8 cellular contexts compared by ENCODE assay signal in the genomic region with DNA sequence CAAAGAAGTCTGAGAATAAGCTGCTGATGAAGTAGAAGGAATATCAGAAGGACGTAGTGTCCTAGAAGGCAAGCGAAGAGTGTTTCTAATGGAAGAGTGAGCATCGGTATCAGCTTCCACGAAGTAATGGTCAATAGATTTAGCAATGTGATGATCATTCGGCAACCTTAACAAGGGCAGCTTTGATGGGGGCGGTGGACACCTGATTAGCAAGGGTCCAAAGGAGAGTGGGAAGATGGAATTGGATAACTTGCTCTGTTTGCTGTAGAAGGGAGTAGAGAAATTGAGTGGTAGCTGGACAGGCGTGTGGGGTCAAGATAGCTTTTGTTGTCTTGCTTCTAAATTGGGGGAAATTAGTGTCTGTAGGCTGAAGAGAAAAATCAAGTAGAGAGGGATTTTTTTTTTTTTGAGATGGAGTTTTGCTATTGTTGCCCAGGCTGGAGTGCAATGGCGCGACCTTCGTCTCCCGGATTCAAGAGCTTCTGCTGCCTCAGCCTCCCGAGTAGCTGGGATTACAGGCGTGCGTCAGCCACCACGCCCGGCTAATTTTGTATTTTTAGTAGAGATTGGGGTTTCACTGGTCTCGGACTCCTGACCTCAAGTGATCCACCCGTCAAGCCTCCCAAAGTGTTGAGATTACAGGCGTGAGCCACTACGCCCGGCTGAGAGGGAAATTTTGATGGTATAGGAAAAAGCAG. TPM values are rescaled to one million over a fixed set of nuclear protein-coding genes. Genes with fewer than 3 reads are reported as not detected.
DNase-seq lines count a peak whose midpoint lies in the region; ATAC-seq and TF ChIP-seq lines count a peak whose summit lies in the region.
"Had no signal": no experiment of that assay in that cellular context is flagged by ENCODE, and none has a peak within 500 bp of the region (broad histone marks: within the 10 kb centered on the region; RNA-seq: fewer than 3 reads in every experiment).

No MANE protein-coding gene starts in this region.

- peak overlapping the region; percentile 77 for H3K27ac ChIP-seq in ascending aorta
- H3K27ac ChIP-seq in neural cell (ENCODE audit: low read length), result peak overlapping the region; percentile 97

- H3K36me3 ChIP-seq in ascending aorta (peaks cover 36% of the 10 kb centered on the region in 2 donors), neural cell (ENCODE audit: insufficient read depth, low read length) (no peaks in the 10 kb centered on the region)
- H3K36me3 ChIP-seq: neutrophil had no signal

- H3K27me3 ChIP-seq in ascending aorta, result no peaks in the 10 kb centered on the region
- no peaks in the 10 kb centered on the region for H3K27me3 ChIP-seq in neural cell (ENCODE audit: insufficient read depth, low read depth, low read length)

- H4K20me1 ChIP-seq in neural cell (ENCODE audit: insufficient read depth), result no peaks in the 10 kb centered on the region

- H3K27me3 Mint-ChIP-seq in effector memory CD8-positive, alpha-beta T cell, result no peaks in the 10 kb centered on the region

- no peak for TF ChIP-seq EP300 in neural cell (conservative IDR thresholded peaks at IDR 0.05; ENCODE audit: poor library complexity, severe bottlenecking)

- TF ChIP-seq CTCF in GM12864 (IDR thresholded peaks at IDR 0.05; ENCODE audit: low read depth, low read length, missing control alignments) (no peak), ascending aorta (IDR thresholded peaks at IDR 0.05) (no peak), neural cell (IDR thresholded peaks at IDR 0.05; ENCODE audit: poor library complexity, severe bottlenecking) (no peak)

- no peak overlapping the region for H3K27ac Mint-ChIP-seq in effector memory CD8-positive, alpha-beta T cell

- H3K4me3 Mint-ChIP-seq in effector memory CD8-positive, alpha-beta T cell, result no peak overlapping the region

- DNase-seq in GM12864 (ENCODE audit: low read depth), result no peak
- no peak for DNase-seq in ascending aorta (ENCODE audit: low spot score in 2 of 2)
- no peak for DNase-seq in NCI-H82 treated with DMSO at 0.1 percent for 48 hours (lab: John Stamatoyannopoulos, UW; ENCODE audit: unreplicated experiment)
- no peak for DNase-seq in effector memory CD8-positive, alpha-beta T cell
- DNase-seq: activated gamma-delta T cell treated with Interleukin-2 at 50 U/mL for 16 hours had no signal

- peaks cover 21% of the 10 kb centered on the region for H3K36me3 Mint-ChIP-seq in effector memory CD8-positive, alpha-beta T cell (ENCODE audit: insufficient read depth)

- H2AFZ ChIP-seq in neural cell (ENCODE audit: low read depth, low read length), result no peak overlapping the region

- peak overlapping the region; percentile 70 for H3K4me2 ChIP-seq in neural cell (ENCODE audit: low read length)

- ATAC-seq in HG03095 (IDR thresholded peaks at IDR 0.05; ENCODE audit: unreplicated experiment), result no peak
- ATAC-seq in effector memory CD8-positive, alpha-beta T cell (replicated peaks), result no peak

- H3F3A ChIP-seq in neural cell (ENCODE audit: insufficient read depth, low read length, poor library complexity, severe bottlenecking), result peaks cover 21% of the 10 kb centered on the region

- H3K9ac ChIP-seq in neural cell (ENCODE audit: low read length), result peak overlapping the region; percentile 84

- peaks cover 0 to 2% of the 10 kb centered on the region in 2 donors for H3K4me1 Mint-ChIP-seq in effector memory CD8-positive, alpha-beta T cell (ENCODE audit: low read depth in 2 of 2)

- H3K9me3 ChIP-seq in ascending aorta, result no peaks in the 10 kb centered on the region
- no peaks in the 10 kb centered on the region for H3K9me3 ChIP-seq in neural cell (ENCODE audit: low read length)
- H3K9me3 ChIP-seq: neutrophil had no signal

- TF ChIP-seq RAD21 in neural cell (conservative IDR thresholded peaks at IDR 0.05), result no peak

- H3K79me2 ChIP-seq in neural cell (replicated peaks; ENCODE audit: insufficient read depth, low read length), result no peaks in the 10 kb centered on the region

- H3K9me3 Mint-ChIP-seq in effector memory CD8-positive, alpha-beta T cell, result no peaks in the 10 kb centered on the region

- peak overlapping the region; percentile 55 for H3K4me3 ChIP-seq in GM12864 (ENCODE audit: low read depth, low read length)
- peak overlapping the region in 1 of 2 donors; percentile 36 for H3K4me3 ChIP-seq in ascending aorta
- H3K4me3 ChIP-seq in neural cell (ENCODE audit: low read length), result peak overlapping the region; percentile 80

- intact Hi-C loops in ascending aorta (cut with DNase I), result loop anchor here (1.0 to 5.0 kb wide), 4 partner anchors 13 to 111 kb away; a partner anchor contains a TSS

- no peaks in the 10 kb centered on the region for H3K9me2 ChIP-seq in neural cell (ENCODE audit: insufficient read depth, low read length)

- H3K4me1 ChIP-seq in ascending aorta, result peaks cover 4 to 16% of the 10 kb centered on the region in 2 donors

TF ChIP-seq in neural cell, 6 proteins besides CTCF, POLR2A, EP300 and RAD21:
- TF ChIP-seq, protein P1, sequence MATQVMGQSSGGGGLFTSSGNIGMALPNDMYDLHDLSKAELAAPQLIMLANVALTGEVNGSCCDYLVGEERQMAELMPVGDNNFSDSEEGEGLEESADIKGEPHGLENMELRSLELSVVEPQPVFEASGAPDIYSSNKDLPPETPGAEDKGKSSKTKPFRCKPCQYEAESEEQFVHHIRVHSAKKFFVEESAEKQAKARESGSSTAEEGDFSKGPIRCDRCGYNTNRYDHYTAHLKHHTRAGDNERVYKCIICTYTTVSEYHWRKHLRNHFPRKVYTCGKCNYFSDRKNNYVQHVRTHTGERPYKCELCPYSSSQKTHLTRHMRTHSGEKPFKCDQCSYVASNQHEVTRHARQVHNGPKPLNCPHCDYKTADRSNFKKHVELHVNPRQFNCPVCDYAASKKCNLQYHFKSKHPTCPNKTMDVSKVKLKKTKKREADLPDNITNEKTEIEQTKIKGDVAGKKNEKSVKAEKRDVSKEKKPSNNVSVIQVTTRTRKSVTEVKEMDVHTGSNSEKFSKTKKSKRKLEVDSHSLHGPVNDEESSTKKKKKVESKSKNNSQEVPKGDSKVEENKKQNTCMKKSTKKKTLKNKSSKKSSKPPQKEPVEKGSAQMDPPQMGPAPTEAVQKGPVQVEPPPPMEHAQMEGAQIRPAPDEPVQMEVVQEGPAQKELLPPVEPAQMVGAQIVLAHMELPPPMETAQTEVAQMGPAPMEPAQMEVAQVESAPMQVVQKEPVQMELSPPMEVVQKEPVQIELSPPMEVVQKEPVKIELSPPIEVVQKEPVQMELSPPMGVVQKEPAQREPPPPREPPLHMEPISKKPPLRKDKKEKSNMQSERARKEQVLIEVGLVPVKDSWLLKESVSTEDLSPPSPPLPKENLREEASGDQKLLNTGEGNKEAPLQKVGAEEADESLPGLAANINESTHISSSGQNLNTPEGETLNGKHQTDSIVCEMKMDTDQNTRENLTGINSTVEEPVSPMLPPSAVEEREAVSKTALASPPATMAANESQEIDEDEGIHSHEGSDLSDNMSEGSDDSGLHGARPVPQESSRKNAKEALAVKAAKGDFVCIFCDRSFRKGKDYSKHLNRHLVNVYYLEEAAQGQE (IDR thresholded peaks at IDR 0.05; ENCODE audit: borderline replicate concordance), result peak; percentile 17
- no peak for TF ChIP-seq SMC3 (conservative IDR thresholded peaks at IDR 0.05; ENCODE audit: poor library complexity)
TF ChIP-seq in neural cell: peak in this region for 1.

RNA-seq across cellular contexts. Expression of a gene that starts 13.9 kb away (rescaled TPM):
- total RNA-seq in ascending aorta, result not detected
- 7.3 and 15.3 TPM in 2 replicates for polyA plus RNA-seq in neural cell
- 2.4 TPM in 1 of 2 replicates, not detected in the other for polyA minus RNA-seq in neural cell

RNA-seq across cellular contexts. Expression of a gene that starts 14.4 kb away (rescaled TPM):
- total RNA-seq in ascending aorta, result 178 TPM
- polyA plus RNA-seq in neural cell, result 1.9 and 2.0 TPM in 2 replicates
- 16.8 and 20.2 TPM in 2 replicates for polyA minus RNA-seq in neural cell

RNA-seq across cellular contexts. Expression of a gene that starts 19.5 kb away (rescaled TPM):
- total RNA-seq in ascending aorta, result not detected
- polyA plus RNA-seq in neural cell, result 0.77 and 1.6 TPM in 2 replicates
- polyA minus RNA-seq in neural cell, result 0.73 and 0.81 TPM in 2 replicates

RNA-seq across cellular contexts. Expression of a gene that starts 25.0 kb away (rescaled TPM):
- 28.3 TPM for total RNA-seq in ascending aorta
- polyA plus RNA-seq in neural cell, result 91.6 and 98.3 TPM in 2 replicates
- polyA minus RNA-seq in neural cell, result 80.3 and 88.3 TPM in 2 replicates

RNA-seq across cellular contexts. Expression of a gene that starts 38.4 kb away (rescaled TPM):
- total RNA-seq in ascending aorta, result 1.6 TPM
- polyA plus RNA-seq in neural cell, result 23.3 and 31.7 TPM in 2 replicates
- 46.0 and 56.4 TPM in 2 replicates for polyA minus RNA-seq in neural cell
